Comparison of ENCODE assay signal across 2 cellular contexts in the genomic region with DNA sequence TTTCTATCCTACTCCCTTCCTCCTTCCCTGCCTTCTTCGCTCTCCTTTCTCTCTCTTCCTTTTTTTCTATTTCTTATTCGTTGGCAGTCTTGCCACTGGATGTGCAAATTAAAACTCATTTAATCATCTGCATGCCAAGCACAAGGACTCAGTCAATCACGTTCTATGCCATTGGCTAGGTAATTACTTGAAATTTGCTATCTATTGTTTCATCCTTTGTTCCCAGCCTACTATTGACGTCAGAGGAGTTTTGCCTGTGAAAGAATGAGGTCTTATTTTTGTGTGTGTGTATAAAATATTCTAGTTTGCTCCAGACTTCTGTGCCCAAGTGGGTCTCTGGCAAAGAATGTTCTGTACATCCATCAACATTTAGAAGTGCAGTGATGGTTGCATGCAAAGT.
A peak's percentile ranks its signal among the peaks of the same experiment; 100 is the strongest.
TF ChIP-seq lines count a peak whose summit lies in the region.

No MANE protein-coding gene starts in this region.

TF ChIP-seq in HepG2, 621 proteins besides CTCF, POLR2A, EP300 and RAD21 (continued from another document):
- no peak for TF ChIP-seq EEA1 (CRISPR knock-in tag; IDR thresholded peaks at IDR 0.05; ENCODE audit: borderline replicate concordance)
- TF ChIP-seq JUNB (CRISPR knock-in tag; IDR thresholded peaks at IDR 0.05; ENCODE audit: borderline replicate concordance), result no peak
- no peak for TF ChIP-seq YEATS4 (CRISPR knock-in tag; IDR thresholded peaks at IDR 0.05; ENCODE audit: borderline replicate concordance)
- no peak for TF ChIP-seq ZNF460 (CRISPR knock-in tag; IDR thresholded peaks at IDR 0.05; ENCODE audit: borderline replicate concordance)
- TF ChIP-seq, protein P1, sequence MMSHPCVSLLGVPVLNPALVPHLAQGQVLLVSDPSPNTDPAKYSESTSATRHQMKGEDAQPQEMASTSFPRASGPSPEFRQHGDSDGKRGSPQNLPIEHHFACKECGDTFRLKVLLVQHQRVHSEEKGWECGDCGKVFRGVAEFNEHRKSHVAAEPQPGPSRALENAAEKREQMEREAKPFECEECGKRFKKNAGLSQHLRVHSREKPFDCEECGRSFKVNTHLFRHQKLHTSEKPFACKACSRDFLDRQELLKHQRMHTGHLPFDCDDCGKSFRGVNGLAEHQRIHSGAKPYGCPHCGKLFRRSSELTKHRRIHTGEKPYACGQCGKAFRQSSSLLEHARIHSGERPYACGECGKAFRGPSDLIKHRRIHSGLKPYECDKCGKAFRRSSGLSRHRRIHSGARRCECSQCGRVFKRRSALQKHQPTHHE (CRISPR knock-in tag; IDR thresholded peaks at IDR 0.05; ENCODE audit: borderline replicate concordance), result no peak
- no peak for TF ChIP-seq ZNF713 (CRISPR knock-in tag; IDR thresholded peaks at IDR 0.05)
- no peak for TF ChIP-seq SRY (CRISPR knock-in tag; IDR thresholded peaks at IDR 0.05)
- TF ChIP-seq, protein P2, sequence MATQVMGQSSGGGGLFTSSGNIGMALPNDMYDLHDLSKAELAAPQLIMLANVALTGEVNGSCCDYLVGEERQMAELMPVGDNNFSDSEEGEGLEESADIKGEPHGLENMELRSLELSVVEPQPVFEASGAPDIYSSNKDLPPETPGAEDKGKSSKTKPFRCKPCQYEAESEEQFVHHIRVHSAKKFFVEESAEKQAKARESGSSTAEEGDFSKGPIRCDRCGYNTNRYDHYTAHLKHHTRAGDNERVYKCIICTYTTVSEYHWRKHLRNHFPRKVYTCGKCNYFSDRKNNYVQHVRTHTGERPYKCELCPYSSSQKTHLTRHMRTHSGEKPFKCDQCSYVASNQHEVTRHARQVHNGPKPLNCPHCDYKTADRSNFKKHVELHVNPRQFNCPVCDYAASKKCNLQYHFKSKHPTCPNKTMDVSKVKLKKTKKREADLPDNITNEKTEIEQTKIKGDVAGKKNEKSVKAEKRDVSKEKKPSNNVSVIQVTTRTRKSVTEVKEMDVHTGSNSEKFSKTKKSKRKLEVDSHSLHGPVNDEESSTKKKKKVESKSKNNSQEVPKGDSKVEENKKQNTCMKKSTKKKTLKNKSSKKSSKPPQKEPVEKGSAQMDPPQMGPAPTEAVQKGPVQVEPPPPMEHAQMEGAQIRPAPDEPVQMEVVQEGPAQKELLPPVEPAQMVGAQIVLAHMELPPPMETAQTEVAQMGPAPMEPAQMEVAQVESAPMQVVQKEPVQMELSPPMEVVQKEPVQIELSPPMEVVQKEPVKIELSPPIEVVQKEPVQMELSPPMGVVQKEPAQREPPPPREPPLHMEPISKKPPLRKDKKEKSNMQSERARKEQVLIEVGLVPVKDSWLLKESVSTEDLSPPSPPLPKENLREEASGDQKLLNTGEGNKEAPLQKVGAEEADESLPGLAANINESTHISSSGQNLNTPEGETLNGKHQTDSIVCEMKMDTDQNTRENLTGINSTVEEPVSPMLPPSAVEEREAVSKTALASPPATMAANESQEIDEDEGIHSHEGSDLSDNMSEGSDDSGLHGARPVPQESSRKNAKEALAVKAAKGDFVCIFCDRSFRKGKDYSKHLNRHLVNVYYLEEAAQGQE (IDR thresholded peaks at IDR 0.05; ENCODE audit: borderline replicate concordance in 1 of 2, low read depth in 1 of 2, low read length in 2 of 2), result no peak
- TF ChIP-seq, protein P3, sequence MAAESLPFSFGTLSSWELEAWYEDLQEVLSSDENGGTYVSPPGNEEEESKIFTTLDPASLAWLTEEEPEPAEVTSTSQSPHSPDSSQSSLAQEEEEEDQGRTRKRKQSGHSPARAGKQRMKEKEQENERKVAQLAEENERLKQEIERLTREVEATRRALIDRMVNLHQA (CRISPR knock-in tag; IDR thresholded peaks at IDR 0.05), result no peak
- TF ChIP-seq, protein P4, sequence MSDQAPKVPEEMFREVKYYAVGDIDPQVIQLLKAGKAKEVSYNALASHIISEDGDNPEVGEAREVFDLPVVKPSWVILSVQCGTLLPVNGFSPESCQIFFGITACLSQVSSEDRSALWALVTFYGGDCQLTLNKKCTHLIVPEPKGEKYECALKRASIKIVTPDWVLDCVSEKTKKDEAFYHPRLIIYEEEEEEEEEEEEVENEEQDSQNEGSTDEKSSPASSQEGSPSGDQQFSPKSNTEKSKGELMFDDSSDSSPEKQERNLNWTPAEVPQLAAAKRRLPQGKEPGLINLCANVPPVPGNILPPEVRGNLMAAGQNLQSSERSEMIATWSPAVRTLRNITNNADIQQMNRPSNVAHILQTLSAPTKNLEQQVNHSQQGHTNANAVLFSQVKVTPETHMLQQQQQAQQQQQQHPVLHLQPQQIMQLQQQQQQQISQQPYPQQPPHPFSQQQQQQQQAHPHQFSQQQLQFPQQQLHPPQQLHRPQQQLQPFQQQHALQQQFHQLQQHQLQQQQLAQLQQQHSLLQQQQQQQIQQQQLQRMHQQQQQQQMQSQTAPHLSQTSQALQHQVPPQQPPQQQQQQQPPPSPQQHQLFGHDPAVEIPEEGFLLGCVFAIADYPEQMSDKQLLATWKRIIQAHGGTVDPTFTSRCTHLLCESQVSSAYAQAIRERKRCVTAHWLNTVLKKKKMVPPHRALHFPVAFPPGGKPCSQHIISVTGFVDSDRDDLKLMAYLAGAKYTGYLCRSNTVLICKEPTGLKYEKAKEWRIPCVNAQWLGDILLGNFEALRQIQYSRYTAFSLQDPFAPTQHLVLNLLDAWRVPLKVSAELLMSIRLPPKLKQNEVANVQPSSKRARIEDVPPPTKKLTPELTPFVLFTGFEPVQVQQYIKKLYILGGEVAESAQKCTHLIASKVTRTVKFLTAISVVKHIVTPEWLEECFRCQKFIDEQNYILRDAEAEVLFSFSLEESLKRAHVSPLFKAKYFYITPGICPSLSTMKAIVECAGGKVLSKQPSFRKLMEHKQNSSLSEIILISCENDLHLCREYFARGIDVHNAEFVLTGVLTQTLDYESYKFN (CRISPR knock-in tag; conservative IDR thresholded peaks at IDR 0.05), result no peak
- TF ChIP-seq POLR2AphosphoS2 (IDR thresholded peaks at IDR 0.05; ENCODE audit: low read depth, low read length), result no peak
- peak; percentile 57; the same call in 1 of the 2 replicates for TF ChIP-seq CREB1 (IDR thresholded peaks at IDR 0.05)
- TF ChIP-seq CREB1 (CRISPR knock-in tag; IDR thresholded peaks at IDR 0.05), result no peak
- TF ChIP-seq FOXP1 (IDR thresholded peaks at IDR 0.05), result 0 out of 2 replicates have a peak, but pooled peaks have one; percentile 9
- TF ChIP-seq FOXP1 (CRISPR knock-in tag; IDR thresholded peaks at IDR 0.05), result no peak
- no peak for TF ChIP-seq ZNF451 (CRISPR knock-in tag; IDR thresholded peaks at IDR 0.05)
- 0 out of 2 replicates have a peak, but pooled peaks have one; percentile 21 for TF ChIP-seq NBN (conservative IDR thresholded peaks at IDR 0.05)
- no peak for TF ChIP-seq PAF1 (CRISPR knock-in tag; IDR thresholded peaks at IDR 0.05)
TF ChIP-seq in HepG2: peak in this region for 3.

TF ChIP-seq in WTC11, 78 proteins besides CTCF, POLR2A, EP300 and RAD21 (continued from another document):
- TF ChIP-seq, protein P5, sequence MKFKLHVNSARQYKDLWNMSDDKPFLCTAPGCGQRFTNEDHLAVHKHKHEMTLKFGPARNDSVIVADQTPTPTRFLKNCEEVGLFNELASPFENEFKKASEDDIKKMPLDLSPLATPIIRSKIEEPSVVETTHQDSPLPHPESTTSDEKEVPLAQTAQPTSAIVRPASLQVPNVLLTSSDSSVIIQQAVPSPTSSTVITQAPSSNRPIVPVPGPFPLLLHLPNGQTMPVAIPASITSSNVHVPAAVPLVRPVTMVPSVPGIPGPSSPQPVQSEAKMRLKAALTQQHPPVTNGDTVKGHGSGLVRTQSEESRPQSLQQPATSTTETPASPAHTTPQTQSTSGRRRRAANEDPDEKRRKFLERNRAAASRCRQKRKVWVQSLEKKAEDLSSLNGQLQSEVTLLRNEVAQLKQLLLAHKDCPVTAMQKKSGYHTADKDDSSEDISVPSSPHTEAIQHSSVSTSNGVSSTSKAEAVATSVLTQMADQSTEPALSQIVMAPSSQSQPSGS (CRISPR knock-in tag; IDR thresholded peaks at IDR 0.05; ENCODE audit: borderline replicate concordance, low read depth), result no peak
- TF ChIP-seq, protein P6, sequence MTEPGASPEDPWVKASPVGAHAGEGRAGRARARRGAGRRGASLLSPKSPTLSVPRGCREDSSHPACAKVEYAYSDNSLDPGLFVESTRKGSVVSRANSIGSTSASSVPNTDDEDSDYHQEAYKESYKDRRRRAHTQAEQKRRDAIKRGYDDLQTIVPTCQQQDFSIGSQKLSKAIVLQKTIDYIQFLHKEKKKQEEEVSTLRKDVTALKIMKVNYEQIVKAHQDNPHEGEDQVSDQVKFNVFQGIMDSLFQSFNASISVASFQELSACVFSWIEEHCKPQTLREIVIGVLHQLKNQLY (CRISPR knock-in tag; IDR thresholded peaks at IDR 0.05), result no peak
- TF ChIP-seq, protein P7, sequence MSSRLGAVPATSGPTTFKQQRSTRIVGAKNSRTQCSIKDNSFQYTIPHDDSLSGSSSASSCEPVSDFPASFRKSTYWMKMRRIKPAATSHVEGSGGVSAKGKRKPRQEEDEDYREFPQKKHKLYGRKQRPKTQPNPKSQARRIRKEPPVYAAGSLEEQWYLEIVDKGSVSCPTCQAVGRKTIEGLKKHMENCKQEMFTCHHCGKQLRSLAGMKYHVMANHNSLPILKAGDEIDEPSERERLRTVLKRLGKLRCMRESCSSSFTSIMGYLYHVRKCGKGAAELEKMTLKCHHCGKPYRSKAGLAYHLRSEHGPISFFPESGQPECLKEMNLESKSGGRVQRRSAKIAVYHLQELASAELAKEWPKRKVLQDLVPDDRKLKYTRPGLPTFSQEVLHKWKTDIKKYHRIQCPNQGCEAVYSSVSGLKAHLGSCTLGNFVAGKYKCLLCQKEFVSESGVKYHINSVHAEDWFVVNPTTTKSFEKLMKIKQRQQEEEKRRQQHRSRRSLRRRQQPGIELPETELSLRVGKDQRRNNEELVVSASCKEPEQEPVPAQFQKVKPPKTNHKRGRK (CRISPR knock-in tag; IDR thresholded peaks at IDR 0.05; ENCODE audit: borderline replicate concordance), result no peak
- TF ChIP-seq, protein P8, sequence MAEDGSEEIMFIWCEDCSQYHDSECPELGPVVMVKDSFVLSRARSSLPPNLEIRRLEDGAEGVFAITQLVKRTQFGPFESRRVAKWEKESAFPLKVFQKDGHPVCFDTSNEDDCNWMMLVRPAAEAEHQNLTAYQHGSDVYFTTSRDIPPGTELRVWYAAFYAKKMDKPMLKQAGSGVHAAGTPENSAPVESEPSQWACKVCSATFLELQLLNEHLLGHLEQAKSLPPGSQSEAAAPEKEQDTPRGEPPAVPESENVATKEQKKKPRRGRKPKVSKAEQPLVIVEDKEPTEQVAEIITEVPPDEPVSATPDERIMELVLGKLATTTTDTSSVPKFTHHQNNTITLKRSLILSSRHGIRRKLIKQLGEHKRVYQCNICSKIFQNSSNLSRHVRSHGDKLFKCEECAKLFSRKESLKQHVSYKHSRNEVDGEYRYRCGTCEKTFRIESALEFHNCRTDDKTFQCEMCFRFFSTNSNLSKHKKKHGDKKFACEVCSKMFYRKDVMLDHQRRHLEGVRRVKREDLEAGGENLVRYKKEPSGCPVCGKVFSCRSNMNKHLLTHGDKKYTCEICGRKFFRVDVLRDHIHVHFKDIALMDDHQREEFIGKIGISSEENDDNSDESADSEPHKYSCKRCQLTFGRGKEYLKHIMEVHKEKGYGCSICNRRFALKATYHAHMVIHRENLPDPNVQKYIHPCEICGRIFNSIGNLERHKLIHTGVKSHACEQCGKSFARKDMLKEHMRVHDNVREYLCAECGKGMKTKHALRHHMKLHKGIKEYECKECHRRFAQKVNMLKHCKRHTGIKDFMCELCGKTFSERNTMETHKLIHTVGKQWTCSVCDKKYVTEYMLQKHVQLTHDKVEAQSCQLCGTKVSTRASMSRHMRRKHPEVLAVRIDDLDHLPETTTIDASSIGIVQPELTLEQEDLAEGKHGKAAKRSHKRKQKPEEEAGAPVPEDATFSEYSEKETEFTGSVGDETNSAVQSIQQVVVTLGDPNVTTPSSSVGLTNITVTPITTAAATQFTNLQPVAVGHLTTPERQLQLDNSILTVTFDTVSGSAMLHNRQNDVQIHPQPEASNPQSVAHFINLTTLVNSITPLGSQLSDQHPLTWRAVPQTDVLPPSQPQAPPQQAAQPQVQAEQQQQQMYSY (CRISPR knock-in tag; IDR thresholded peaks at IDR 0.05), result no peak
- TF ChIP-seq ZNF396 (CRISPR knock-in tag; IDR thresholded peaks at IDR 0.05; ENCODE audit: borderline replicate concordance) (no peak), JAZF1 (CRISPR knock-in tag; IDR thresholded peaks at IDR 0.05) (no peak), ZBTB21 (CRISPR knock-in tag; IDR thresholded peaks at IDR 0.05; ENCODE audit: borderline replicate concordance) (no peak), CREB1 (CRISPR knock-in tag; IDR thresholded peaks at IDR 0.05) (no peak), ZNF121 (CRISPR knock-in tag; IDR thresholded peaks at IDR 0.05) (no peak), ESRRA (CRISPR knock-in tag; IDR thresholded peaks at IDR 0.05; ENCODE audit: borderline replicate concordance) (no peak)
